19 cellular contexts compared by ENCODE assay signal in the genomic region with DNA sequence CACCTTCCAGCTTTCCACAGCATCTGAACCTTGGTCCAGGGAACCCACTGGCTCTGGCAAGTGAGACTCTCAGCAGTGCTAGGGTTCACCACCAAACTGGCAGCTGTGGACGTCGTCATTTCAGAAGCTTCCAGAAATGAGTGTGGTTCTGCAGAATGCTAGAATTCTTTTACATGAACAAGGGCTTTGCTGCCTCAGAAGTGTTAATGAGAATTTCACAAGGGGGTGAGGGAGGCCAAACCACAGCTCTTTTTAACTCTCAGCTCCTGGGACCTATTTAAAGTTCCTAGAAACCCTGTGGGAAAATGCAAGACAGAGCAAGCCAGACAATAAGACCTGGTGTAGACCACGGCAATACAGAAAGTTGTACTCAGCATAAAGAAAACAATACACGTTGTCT.
DNase-seq lines count a peak whose midpoint lies in the region; ATAC-seq and TF ChIP-seq lines count a peak whose summit lies in the region.
"Had no signal": no experiment of that assay in that cellular context is flagged by ENCODE, and none has a peak within 500 bp of the region (broad histone marks: within the 10 kb centered on the region; RNA-seq: fewer than 3 reads in every experiment).

No MANE protein-coding gene starts in this region.

- no peak overlapping the region for H3K27ac ChIP-seq in neuronal stem cell (replicated peaks; ENCODE audit: low read length)
- H3K27ac ChIP-seq: C4-2B, heart right ventricle, right lobe of liver had no signal

- peak overlapping the region; percentile 50 for H2AFZ ChIP-seq in neuronal stem cell (ENCODE audit: low read length)

- ATAC-seq in GM18867 (IDR thresholded peaks at IDR 0.05; ENCODE audit: unreplicated experiment) (peak; percentile 79), HG02763 (IDR thresholded peaks at IDR 0.05; ENCODE audit: unreplicated experiment) (peak; percentile 53)
- ATAC-seq in natural killer cell treated with Interleukin-12 subunit alpha and Interleukin-12 subunit beta and Interleukin-15 and Interleukin-18, amount 100 ng/mL, for 72 hours, result no peak
- ATAC-seq: heart right ventricle; naive thymus-derived CD8-positive, alpha-beta T cell; right lobe of liver had no signal

- H3K27ac Mint-ChIP-seq in natural killer cell treated with Interleukin-12 subunit alpha and Interleukin-12 subunit beta and Interleukin-15 and Interleukin-18, amount 100 ng/mL, for 72 hours, result no peak overlapping the region
- H3K27ac Mint-ChIP-seq: activated naive CD8-positive, alpha-beta T cell treated with anti-CD3 and anti-CD28 coated beads, Interleukin-2, amount 10 ng/mL, durations not matched to agents 7 days and 5 days; naive thymus-derived CD8-positive, alpha-beta T cell; T-helper 1 cell treated with Interleukin-12 subunit alpha and Interleukin-12 subunit beta and Interleukin-4 antibody, amounts not matched to agents 30 μg/mL and 1 μg/mL, for 36 hours had no signal

- no peak overlapping the region for H4K91ac ChIP-seq in neuronal stem cell (ENCODE audit: low read depth, low read length, poor library complexity)

- no peak overlapping the region for H2BK120ac ChIP-seq in neuronal stem cell (ENCODE audit: low read depth, low read length)

- TF ChIP-seq CTCF in astrocyte of the cerebellum (IDR thresholded peaks at IDR 0.05; ENCODE audit: low read depth, low read length, missing control alignments), result no peak

- WGBS in neuronal stem cell (ENCODE audit: extremely low coverage in 2 of 2, insufficient read length in 2 of 2, insufficient replicate concordance in 1 of 2), 2 donors, result no CpG with 5 or more reads among the region's 4 CpGs

- H3K9ac ChIP-seq in neuronal stem cell (ENCODE audit: low read depth, low read length, poor library complexity), result no peak overlapping the region

- no peak overlapping the region for H3K4ac ChIP-seq in neuronal stem cell (ENCODE audit: low read length)

- H2BK5ac ChIP-seq in neuronal stem cell (ENCODE audit: low read length), result no peak overlapping the region

- in situ Hi-C loops in astrocyte of the cerebellum (cut with HindIII; ENCODE audit: low sequenced_read_pairs), result no loop called here

- no peak overlapping the region for H3K14ac ChIP-seq in neuronal stem cell (ENCODE audit: low read length)

- no peak overlapping the region for H2AK5ac ChIP-seq in neuronal stem cell (ENCODE audit: low read depth, low read length)

- no peak overlapping the region for H4K8ac ChIP-seq in neuronal stem cell (ENCODE audit: low read depth, low read length)

- H3K4me3 ChIP-seq in astrocyte of the cerebellum (ENCODE audit: low read depth, low read length), result no peak overlapping the region
- no peak overlapping the region for H3K4me3 ChIP-seq in neuronal stem cell (ENCODE audit: low read length in 2 of 2)
- H3K4me3 ChIP-seq: heart right ventricle, right lobe of liver had no signal

- H3K9me3 ChIP-seq in neuronal stem cell (replicated peaks in 1 of 2; ENCODE audit: control insufficient read depth in 2 of 2, insufficient read depth in 1 of 2, low read depth in 1 of 2, low read length in 2 of 2), result no peaks in the 10 kb centered on the region
- H3K9me3 ChIP-seq: heart right ventricle, right lobe of liver had no signal

- H3K4me1 ChIP-seq in neuronal stem cell (ENCODE audit: control insufficient read depth in 2 of 2, insufficient read depth in 1 of 2, low read depth in 1 of 2, low read length in 2 of 2), result peaks cover 0 to 1% of the 10 kb centered on the region in 2 donors
- H3K4me1 ChIP-seq: right lobe of liver had no signal

- no peak overlapping the region for H3K23ac ChIP-seq in neuronal stem cell (ENCODE audit: low read depth, low read length, poor library complexity)

- H3K36me3 ChIP-seq in neuronal stem cell (replicated peaks in 1 of 2; ENCODE audit: control insufficient read depth in 2 of 2, insufficient read depth in 2 of 2, low read length in 2 of 2), result no peaks in the 10 kb centered on the region
- H3K36me3 ChIP-seq: heart right ventricle, right lobe of liver had no signal

- no peaks in the 10 kb centered on the region for H3K27me3 ChIP-seq in neuronal stem cell (ENCODE audit: control insufficient read depth in 3 of 3, insufficient read depth in 3 of 3, low read depth in 1 of 3, low read length in 3 of 3)
- H3K27me3 ChIP-seq: heart right ventricle, right lobe of liver had no signal

- no peak overlapping the region for H3K4me2 ChIP-seq in neuronal stem cell (ENCODE audit: insufficient read depth, low read length, poor library complexity, severe bottlenecking)

- no peak overlapping the region for H3K4me3 Mint-ChIP-seq in natural killer cell treated with Interleukin-12 subunit alpha and Interleukin-12 subunit beta and Interleukin-15 and Interleukin-18, amount 100 ng/mL, for 72 hours
- H3K4me3 Mint-ChIP-seq: activated naive CD8-positive, alpha-beta T cell treated with anti-CD3 and anti-CD28 coated beads, Interleukin-2, amount 10 ng/mL, durations not matched to agents 7 days and 5 days; naive thymus-derived CD8-positive, alpha-beta T cell; T-helper 1 cell treated with Interleukin-12 subunit alpha and Interleukin-12 subunit beta and Interleukin-4 antibody, amounts not matched to agents 30 μg/mL and 1 μg/mL, for 36 hours had no signal

- no peaks in the 10 kb centered on the region for H3K79me1 ChIP-seq in neuronal stem cell (ENCODE audit: low read depth, low read length)

- H2BK15ac ChIP-seq in neuronal stem cell (ENCODE audit: low read length), result no peak overlapping the region

- no peaks in the 10 kb centered on the region for H3K36me3 Mint-ChIP-seq in natural killer cell treated with Interleukin-12 subunit alpha and Interleukin-12 subunit beta and Interleukin-15 and Interleukin-18, amount 100 ng/mL, for 72 hours
- H3K36me3 Mint-ChIP-seq: activated naive CD8-positive, alpha-beta T cell treated with anti-CD3 and anti-CD28 coated beads, Interleukin-2, amount 10 ng/mL, durations not matched to agents 7 days and 5 days; naive thymus-derived CD8-positive, alpha-beta T cell had no signal

- H3K18ac ChIP-seq in neuronal stem cell (ENCODE audit: low read length), result no peak overlapping the region

- no peak overlapping the region for H2BK12ac ChIP-seq in neuronal stem cell (ENCODE audit: low read length)

- H3K9me3 Mint-ChIP-seq in natural killer cell treated with Interleukin-12 subunit alpha and Interleukin-12 subunit beta and Interleukin-15 and Interleukin-18, amount 100 ng/mL, for 72 hours, result no peaks in the 10 kb centered on the region
- H3K9me3 Mint-ChIP-seq: activated naive CD8-positive, alpha-beta T cell treated with anti-CD3 and anti-CD28 coated beads, Interleukin-2, amount 10 ng/mL, durations not matched to agents 7 days and 5 days; naive thymus-derived CD8-positive, alpha-beta T cell; T-helper 1 cell treated with Interleukin-12 subunit alpha and Interleukin-12 subunit beta and Interleukin-4 antibody, amounts not matched to agents 30 μg/mL and 1 μg/mL, for 36 hours had no signal

- H3K4me1 Mint-ChIP-seq in natural killer cell treated with Interleukin-12 subunit alpha and Interleukin-12 subunit beta and Interleukin-15 and Interleukin-18, amount 100 ng/mL, for 72 hours (ENCODE audit: low read depth in 2 of 2), result no peaks in the 10 kb centered on the region
- H3K4me1 Mint-ChIP-seq: activated naive CD8-positive, alpha-beta T cell treated with anti-CD3 and anti-CD28 coated beads, Interleukin-2, amount 10 ng/mL, durations not matched to agents 7 days and 5 days; naive thymus-derived CD8-positive, alpha-beta T cell had no signal

- peak; percentile 79 for DNase-seq in astrocyte of the cerebellum (ENCODE audit: low read depth)
- no peak for DNase-seq in neuronal stem cell (ENCODE audit: low spot score)
- DNase-seq in NOMO-1 treated with DMSO at 0.1 percent for 48 hours (lab: John Stamatoyannopoulos, UW; ENCODE audit: unreplicated experiment), result no peak
- no peak for DNase-seq in natural killer cell treated with Interleukin-12 subunit alpha and Interleukin-12 subunit beta and Interleukin-15 and Interleukin-18, amount 100 ng/mL, for 72 hours (ENCODE audit: low spot score)
- no peak for DNase-seq in activated gamma-delta T cell treated with Interleukin-2 at 50 U/mL for 16 hours
- DNase-seq in T1000 (lab: John Stamatoyannopoulos, UW), result no peak
- DNase-seq: activated naive CD8-positive, alpha-beta T cell treated with anti-CD3 and anti-CD28 coated beads, Interleukin-2, amount 10 ng/mL, durations not matched to agents 7 days and 5 days; cerebellar nuclear complex; DND-41; heart right ventricle; naive thymus-derived CD8-positive, alpha-beta T cell; NCI-H1436 treated with DMSO at 0.1 percent for 48 hours; NCI-H69; right lobe of liver; stimulated activated naive CD4-positive, alpha-beta T cell treated with Interleukin-2 at 50 U/mL for 16 hours had no signal

- H3K27me3 Mint-ChIP-seq in natural killer cell treated with Interleukin-12 subunit alpha and Interleukin-12 subunit beta and Interleukin-15 and Interleukin-18, amount 100 ng/mL, for 72 hours, result peaks cover 15 to 20% of the 10 kb centered on the region in 2 donors

Comparison
In these comparisons a context has a peak if more than half of its experiments do, and no peak if none do; other contexts are left out.
1. ATAC-seq: peak in GM18867 (single experiment) and HG02763 (single experiment); none in natural killer cell treated with Interleukin-12 subunit alpha and Interleukin-12 subunit beta and Interleukin-15 and Interleukin-18, amount 100 ng/mL, for 72 hours (0 of 2).